1 cellular context compared by ENCODE assay signal in genomic region chr5:91383027-91383955, GRCh38.
A peak's percentile ranks its signal among the peaks of the same experiment; 100 is the strongest.
TF ChIP-seq lines count a peak whose summit lies in the region.

A gene with protein sequence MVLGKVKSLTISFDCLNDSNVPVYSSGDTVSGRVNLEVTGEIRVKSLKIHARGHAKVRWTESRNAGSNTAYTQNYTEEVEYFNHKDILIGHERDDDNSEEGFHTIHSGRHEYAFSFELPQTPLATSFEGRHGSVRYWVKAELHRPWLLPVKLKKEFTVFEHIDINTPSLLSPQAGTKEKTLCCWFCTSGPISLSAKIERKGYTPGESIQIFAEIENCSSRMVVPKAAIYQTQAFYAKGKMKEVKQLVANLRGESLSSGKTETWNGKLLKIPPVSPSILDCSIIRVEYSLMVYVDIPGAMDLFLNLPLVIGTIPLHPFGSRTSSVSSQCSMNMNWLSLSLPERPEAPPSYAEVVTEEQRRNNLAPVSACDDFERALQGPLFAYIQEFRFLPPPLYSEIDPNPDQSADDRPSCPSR (minus strand): TSS chr5:91383317. CDS start chr5:91383092, 225 bp downstream.

TF ChIP-seq in HepG2, 621 proteins besides CTCF, POLR2A, EP300 and RAD21 (continued from another document):
- TF ChIP-seq TEAD2 (CRISPR knock-in tag; IDR thresholded peaks at IDR 0.05) (no peak), PAXIP1 (CRISPR knock-in tag; conservative IDR thresholded peaks at IDR 0.05) (peak; percentile 44; the same call in 1 of the 2 replicates), RBAK (CRISPR knock-in tag; IDR thresholded peaks at IDR 0.05) (no peak), ZBTB7A (CRISPR knock-in tag; IDR thresholded peaks at IDR 0.05) (no peak), ZNF24 (IDR thresholded peaks at IDR 0.05) (no peak), GZF1 (CRISPR knock-in tag; IDR thresholded peaks at IDR 0.05) (peak; percentile 99)
TF ChIP-seq in HepG2: peak in this region for 148.
